In genomic region chr9:76085596-76085995, GRCh38 we compare ENCODE assay signal across 25 cellular contexts.
"Had no signal": no experiment of that assay in that cellular context is flagged by ENCODE, and none has a peak within 500 bp of the region (broad histone marks: within the 10 kb centered on the region; RNA-seq: fewer than 3 reads in every experiment).

No MANE protein-coding gene starts in this region.

- H3K4me1 ChIP-seq: pancreas, prostate gland, suprapubic skin had no signal

- H3K36me3 ChIP-seq: left ventricle myocardium inferior, pancreas, prostate gland, suprapubic skin, tibial artery had no signal

- H3K9me3 ChIP-seq: left ventricle myocardium inferior, pancreas, prostate gland, suprapubic skin, thoracic aorta, tibial artery had no signal

- H3K27ac ChIP-seq: left ventricle myocardium inferior, pancreas, prostate gland, skin epidermis, suprapubic skin, thoracic aorta, tibial artery had no signal

- H3K4me3 ChIP-seq: left ventricle myocardium inferior, pancreas, prostate gland, skin epidermis, suprapubic skin, thoracic aorta, tibial artery had no signal

- H3K27me3 Mint-ChIP-seq: naive thymus-derived CD8-positive, alpha-beta T cell; stimulated activated naive CD8-positive, alpha-beta T cell treated with anti-CD3 and anti-CD28 coated beads, Interleukin-15, Interleukin-2, amounts not matched to agents 100 ng/mL and 50 ng/mL, for 24 hours had no signal

- H3K27ac Mint-ChIP-seq: nephron; stimulated activated naive CD8-positive, alpha-beta T cell treated with anti-CD3 and anti-CD28 coated beads, Interleukin-15, Interleukin-2, amounts not matched to agents 100 ng/mL and 50 ng/mL, for 24 hours had no signal

- ATAC-seq: left cardiac atrium; naive thymus-derived CD8-positive, alpha-beta T cell; pancreas; right cardiac atrium; sciatic nerve had no signal

- H3K4me3 Mint-ChIP-seq: naive thymus-derived CD8-positive, alpha-beta T cell; nephron; neural crest cell; stimulated activated naive CD8-positive, alpha-beta T cell treated with anti-CD3 and anti-CD28 coated beads, Interleukin-15, Interleukin-2, amounts not matched to agents 100 ng/mL and 50 ng/mL, for 24 hours had no signal

- DNase-seq: head of caudate nucleus; hippocampal formation; kidney glomerular epithelial cell; left cardiac atrium; left ventricle myocardium inferior; mammary epithelial cell; mesenchymal stem cell; naive thymus-derived CD8-positive, alpha-beta T cell; nucleus accumbens; pancreas; posterior cingulate gyrus; retina; right cardiac atrium; stimulated activated CD4-positive, alpha-beta T cell treated with anti-CD3 and anti-CD28 coated beads, Interleukin-2, amount 100 ng/mL, for 48 hours; stimulated activated naive CD4-positive, alpha-beta T cell; tibial artery; trophoblast cell had no signal

- H3K4me1 Mint-ChIP-seq: neural crest cell had no signal

- H3K9me3 Mint-ChIP-seq: naive thymus-derived CD8-positive, alpha-beta T cell; nephron; neural crest cell; stimulated activated naive CD8-positive, alpha-beta T cell treated with anti-CD3 and anti-CD28 coated beads, Interleukin-15, Interleukin-2, amounts not matched to agents 100 ng/mL and 50 ng/mL, for 24 hours had no signal

- H3K27me3 ChIP-seq: pancreas, suprapubic skin, tibial artery had no signal
